Comparison of ENCODE assay signal across 8 cellular contexts in the genomic region with DNA sequence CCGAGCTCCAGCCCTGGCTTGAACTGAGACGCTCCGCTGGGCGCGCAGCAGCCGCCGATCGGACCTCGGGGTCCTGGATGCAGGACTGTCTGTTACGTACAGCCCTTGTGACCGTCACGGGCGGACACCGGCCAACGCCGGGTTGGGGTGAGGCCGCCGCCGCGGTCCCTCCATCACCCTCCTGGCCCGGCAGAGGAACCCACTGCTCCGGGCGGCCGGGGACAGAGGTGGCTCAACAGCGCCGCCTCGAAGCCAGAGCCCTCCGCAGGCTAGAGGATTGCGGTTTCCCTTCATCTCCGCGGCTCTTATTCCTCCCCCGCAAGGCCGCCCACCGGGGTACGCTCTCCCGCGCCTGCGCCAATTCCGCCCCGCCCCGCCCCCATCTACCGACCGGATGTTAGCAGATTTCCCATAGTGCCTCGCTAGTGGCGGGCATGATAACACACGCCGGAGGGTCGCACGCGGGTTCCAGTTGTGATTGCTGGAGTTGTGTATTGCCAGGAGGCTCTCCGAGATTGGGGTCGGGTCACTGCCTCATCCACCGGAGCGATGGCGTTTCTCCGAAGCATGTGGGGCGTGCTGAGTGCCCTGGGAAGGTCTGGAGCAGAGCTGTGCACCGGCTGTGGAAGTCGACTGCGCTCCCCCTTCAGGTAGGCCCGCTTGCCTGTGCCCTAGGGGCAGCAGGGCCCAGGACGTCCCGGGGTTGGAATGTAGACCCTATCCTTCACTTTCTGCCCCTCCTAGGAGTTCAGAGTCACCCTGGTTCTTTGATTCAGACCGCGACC. TPM values are rescaled to one million over a fixed set of nuclear protein-coding genes. Genes with fewer than 3 reads are reported as not detected.
A peak's percentile ranks its signal among the peaks of the same experiment; 100 is the strongest.
DNase-seq lines count a peak whose midpoint lies in the region; ATAC-seq and TF ChIP-seq lines count a peak whose summit lies in the region.

Gene TFAM (plus strand): TSS at position 412 of the 785 bp plus-strand sequence. CDS start 138 bp downstream, at position 550.

- H4K8ac ChIP-seq in IMR-90 (ENCODE audit: low read depth in 2 of 2, low read length in 2 of 2), result peak within 1 kb of the TSS; percentile 68 to 96

- WGBS in IMR-90 (ENCODE audit: extremely low coverage in 2 of 2, insufficient read length in 1 of 2), 2 experiments, result 1% methylated on average over 27 of the region's 65 CpGs; no CpG with 5 or more reads in 1 of the 2 experiments

- peak within 1 kb of the TSS; percentile 97 for H3K4me2 ChIP-seq in IMR-90 (ENCODE audit: low read depth, low read length)
- peak within 1 kb of the TSS; percentile 92 for H3K4me2 ChIP-seq in OCI-LY7 (ENCODE audit: low read length)

- H3K79me1 ChIP-seq in IMR-90 (ENCODE audit: low read depth in 1 of 2, low read length in 2 of 2), result peaks cover 14 to 21% of the 10 kb centered on the region in 2 experiments; a peak in 3 of 4 replicates

- H3K18ac ChIP-seq in IMR-90 (ENCODE audit: low read depth, low read length), result peak within 1 kb of the TSS; percentile 37

- dilution Hi-C loops in IMR-90 (cut with HindIII; ENCODE audit: low sequenced_read_pairs, unreplicated experiment), result no loop called here

- BruUV-seq in IMR-90 (replicated peaks; lab: Mats Ljungman, UMichigan) (no TSS peak), OCI-LY7 (replicated peaks; lab: Mats Ljungman, UMichigan) (no TSS peak)

- ATAC-seq in GM21528 (IDR thresholded peaks at IDR 0.05; ENCODE audit: low FRiP score, unreplicated experiment) (peak; percentile 91), IMR-90 (ENCODE audit: low read depth) (peak; percentile 96)

- peak within 1 kb of the TSS; percentile 77 for H2BK5ac ChIP-seq in IMR-90 (ENCODE audit: low read depth, low read length, poor library complexity, severe bottlenecking)

- H2BK120ac ChIP-seq in IMR-90 (ENCODE audit: low read depth, low read length), result peak within 1 kb of the TSS; percentile 78

- intact Hi-C loops in IMR-90 (cut with micrococcal nuclease) (loop anchor here (2.0 kb wide), 2 partner anchors 86 to 208 kb away; no protein-coding TSS in a partner anchor), OCI-LY7 (cut with micrococcal nuclease; ENCODE audit: unreplicated experiment) (loop anchor here (1.0 to 10.0 kb wide), 4 partner anchors 51 to 1850 kb away; partner anchors contain the start of gene CISD1)

- H4K20me1 ChIP-seq in IMR-90 (ENCODE audit: insufficient read depth, low read length), result no peaks in the 10 kb centered on the region
- peaks cover 31% of the 10 kb centered on the region for H4K20me1 ChIP-seq in OCI-LY7 (ENCODE audit: insufficient read depth, low read length)

- peak; percentile 89 for DNase-seq in DMS153 treated with DMSO at 0.1 percent for 48 hours (lab: John Stamatoyannopoulos, UW; ENCODE audit: unreplicated experiment)
- DNase-seq in IMR-90, result peak; percentile 85
- peak; percentile 91 for DNase-seq in OCI-LY7 (ENCODE audit: low spot score)
- DNase-seq in activated T-cell treated with anti-CD3 and anti-CD28 coated beads for 48 hours (ENCODE audit: low read depth), result peak; percentile 93
- peak; percentile 88 to 92 for DNase-seq in erythroblast (lab: John Stamatoyannopoulos, UW)
- DNase-seq in stimulated activated CD8-positive, alpha-beta memory T cell treated with anti-CD3 and anti-CD28 coated beads, Interleukin-7, amount 100 ng/mL, for 1 hour (ENCODE audit: low read depth in 2 of 2), result peak; percentile 98

- H3K23ac ChIP-seq in IMR-90 (ENCODE audit: low read depth, low read length), result peak within 1 kb of the TSS; percentile 89

- peak; percentile 53 for TF ChIP-seq RAD21 in IMR-90 (IDR thresholded peaks at IDR 0.05; ENCODE audit: low read length)

- TF ChIP-seq POLR2A in IMR-90 (IDR thresholded peaks at IDR 0.05; ENCODE audit: low read depth, low read length) (peak; percentile 78), erythroblast (IDR thresholded peaks at IDR 0.05; ENCODE audit: low read length) (peak; percentile 85)

- no peaks in the 10 kb centered on the region for H3K9me3 ChIP-seq in IMR-90 (ENCODE audit: control insufficient read depth, insufficient read depth, low read length)
- H3K9me3 ChIP-seq in OCI-LY7 (ENCODE audit: low read length), result no peaks in the 10 kb centered on the region
- H3K9me3 ChIP-seq in mucosa of stomach (ENCODE audit: control insufficient read depth, low read length), result no peaks in the 10 kb centered on the region

- peak within 1 kb of the TSS; percentile 81 for H3K4ac ChIP-seq in IMR-90 (ENCODE audit: low read depth, low read length)

- TF ChIP-seq CTCF in IMR-90 (conservative IDR thresholded peaks at IDR 0.05; ENCODE audit: low read depth, low read length) (peak; percentile 57), OCI-LY7 (conservative IDR thresholded peaks at IDR 0.05; ENCODE audit: low read length) (peak; percentile 53; the same call in 1 of the 2 replicates)

- peak within 1 kb of the TSS; percentile 83 for H3K4me3 ChIP-seq in IMR-90 (ENCODE audit: insufficient read depth, low read depth, low read length)
- peak within 1 kb of the TSS; percentile 94 for H3K4me3 ChIP-seq in OCI-LY7 (ENCODE audit: low read depth, low read length, poor library complexity, severe bottlenecking)
- H3K4me3 ChIP-seq in mucosa of stomach (ENCODE audit: low read length), result peak within 1 kb of the TSS; percentile 93

- 0 out of 2 replicates have a peak within 1 kb of the TSS, but pooled peaks have one; percentile 16 for H2BK20ac ChIP-seq in IMR-90 (ENCODE audit: low read depth, low read length)

- POLR2A ChIA-PET in IMR-90 (lab: Charles Lee; ENCODE audit: unreplicated experiment) (no interaction called here), OCI-LY7 (lab: Charles Lee) (interaction anchor here (0.7 to 3.2 kb wide), 10 partner anchors 8 to 207 kb away, joined by 3 to 11 read pairs (median 4); partner anchors contain the start of genes CISD1, IPMK and UBE2D1)

- H2AK5ac ChIP-seq in IMR-90 (ENCODE audit: low read depth, low read length), result peak within 1 kb of the TSS; percentile 12

- H3K56ac ChIP-seq in IMR-90 (ENCODE audit: extremely low read depth, insufficient read depth, low read length), result peak within 1 kb of the TSS; percentile 56; the same call in 1 of the 2 replicates

- H4K91ac ChIP-seq in IMR-90 (ENCODE audit: insufficient read depth, low read depth, low read length), result peak within 1 kb of the TSS; percentile 86

- H2AK9ac ChIP-seq in IMR-90 (replicated peaks; ENCODE audit: low read depth, low read length, poor library complexity), result peak within 1 kb of the TSS; percentile 93

- H2BK15ac ChIP-seq in IMR-90 (ENCODE audit: low read depth, low read length), result peak within 1 kb of the TSS; percentile 62; the same call in 2 of the 3 replicates

- H2AFZ ChIP-seq in IMR-90 (replicated peaks; ENCODE audit: low read length, poor library complexity) (peak within 1 kb of the TSS; percentile 97), OCI-LY7 (ENCODE audit: low read length) (peak within 1 kb of the TSS; percentile 98)

- in situ Hi-C loops in IMR-90 (cut with MboI; ENCODE audit: low sequenced_read_pairs), result no loop called here

- peak within 1 kb of the TSS; percentile 57 for H4K5ac ChIP-seq in IMR-90 (ENCODE audit: low read depth, low read length)

- peaks cover 47% of the 10 kb centered on the region for H3K79me2 ChIP-seq in OCI-LY7 (ENCODE audit: insufficient read depth, low read depth, low read length)

- peak within 1 kb of the TSS; percentile 88 for H3K14ac ChIP-seq in IMR-90 (replicated peaks; ENCODE audit: low read depth, low read length)

- H3K36me3 ChIP-seq in IMR-90 (ENCODE audit: control insufficient read depth, insufficient read depth, low read length) (peaks cover 8% of the 10 kb centered on the region), OCI-LY7 (ENCODE audit: insufficient read depth, low read length) (peaks cover 45% of the 10 kb centered on the region), mucosa of stomach (ENCODE audit: control insufficient read depth, insufficient read depth, low read length) (no peaks in the 10 kb centered on the region)

- peak within 1 kb of the TSS; percentile 78 for H3K27ac ChIP-seq in IMR-90 (ENCODE audit: insufficient read depth, low read length)
- peak within 1 kb of the TSS; percentile 68 for H3K27ac ChIP-seq in OCI-LY7 (ENCODE audit: low read depth, low read length, poor library complexity, severe bottlenecking)

- CTCF ChIA-PET in IMR-90 (lab: Yijun Ruan, JAX) (interaction anchor here (0.5 to 1.2 kb wide), 5 partner anchors 19 to 209 kb away, joined by 3 read pairs; no protein-coding TSS in a partner anchor), OCI-LY7 (lab: Charles Lee; ENCODE audit: unreplicated experiment) (interaction anchor here (1.0 kb wide), 1 partner anchor 86 kb away, joined by 5 read pairs; no protein-coding TSS in a partner anchor)

- H3K9ac ChIP-seq in IMR-90 (ENCODE audit: low read depth, low read length) (peak within 1 kb of the TSS; percentile 86), mucosa of stomach (ENCODE audit: low read length) (peak within 1 kb of the TSS; percentile 85)

- H3K9me2 ChIP-seq in OCI-LY7 (ENCODE audit: insufficient read depth, low read length), result no peaks in the 10 kb centered on the region

- H3K9me1 ChIP-seq in IMR-90 (ENCODE audit: insufficient read depth, low read length), result no peaks in the 10 kb centered on the region

- no peaks in the 10 kb centered on the region; the same call in 1 of the 2 replicates for H3K4me1 ChIP-seq in IMR-90 (ENCODE audit: control insufficient read depth, insufficient read depth, low read length)
- peaks cover 22% of the 10 kb centered on the region for H3K4me1 ChIP-seq in OCI-LY7 (ENCODE audit: insufficient read depth, low read length, poor library complexity, severe bottlenecking)
- H3K4me1 ChIP-seq in mucosa of stomach (ENCODE audit: control insufficient read depth, insufficient read depth, low read length), result peaks cover 18% of the 10 kb centered on the region

- no peaks in the 10 kb centered on the region for H3K27me3 ChIP-seq in IMR-90 (ENCODE audit: control insufficient read depth, insufficient read depth, low read length)
- no peaks in the 10 kb centered on the region for H3K27me3 ChIP-seq in mucosa of stomach (ENCODE audit: control insufficient read depth, insufficient read depth, low read length)

TF ChIP-seq in IMR-90, 13 proteins besides CTCF, POLR2A, EP300 and RAD21 (continues in another document):
- peak; percentile 69; the same call in 1 of the 2 replicates for TF ChIP-seq MAZ (IDR thresholded peaks at IDR 0.05; ENCODE audit: borderline replicate concordance, low read depth, low read length)
- TF ChIP-seq CEBPB (IDR thresholded peaks at IDR 0.05; ENCODE audit: low read depth, low read length), result 0 out of 2 replicates have a peak, but pooled peaks have one; percentile 0

RNA-seq across cellular contexts. Expression of gene TFAM, which starts in this region (rescaled TPM):
- total RNA-seq in IMR-90 (2012; rRNA removed), result 16.7 and 26.1 TPM in 2 replicates
- 7.6 and 8.7 TPM in 2 replicates for polyA plus RNA-seq in IMR-90 (2012; rRNA removed)
- polyA plus RNA-seq in IMR-90 (2012; cell fraction: cytosol; rRNA removed), result 4.7 and 10.8 TPM in 2 replicates
- 2.5 and 3.7 TPM in 2 replicates for polyA plus RNA-seq in IMR-90 (2012; cell fraction: nucleus; rRNA removed; ENCODE audit: low replicate concordance)
- total RNA-seq in OCI-LY7 (2014; rRNA removed; shearing (Covaris generic)), result 62.7 and 71.1 TPM in 2 replicates
- 79.5 and 94.6 TPM in 2 replicates for total RNA-seq in OCI-LY7 (2022)

Comparison
In these comparisons a context has a peak if more than half of its experiments do, and no peak if none do; other contexts are left out.
1. Peak in every context shown above with its lines: DNase-seq, ATAC-seq, H3K4me3 ChIP-seq and H3K27ac ChIP-seq.